Comparison of ENCODE assay signal across 2 cellular contexts in genomic region chr6:119962505-119962904, GRCh38.
TF ChIP-seq lines count a peak whose summit lies in the region.

No MANE protein-coding gene starts in this region.

TF ChIP-seq in IMR-90, 13 proteins besides CTCF, POLR2A, EP300 and RAD21:
- TF ChIP-seq CEBPB (IDR thresholded peaks at IDR 0.05; ENCODE audit: low read depth, low read length) (peak; percentile 78), FOS (IDR thresholded peaks at IDR 0.05; ENCODE audit: low read depth, low read length) (no peak), SMC3 (IDR thresholded peaks at IDR 0.05; ENCODE audit: low read depth, low read length) (no peak), RFX5 (IDR thresholded peaks at IDR 0.05; ENCODE audit: low read depth, low read length) (no peak), USF2 (IDR thresholded peaks at IDR 0.05; ENCODE audit: low read depth, low read length) (no peak), ELK1 (IDR thresholded peaks at IDR 0.05; ENCODE audit: borderline replicate concordance, low read depth, low read length) (no peak), MAFK (IDR thresholded peaks at IDR 0.05; ENCODE audit: low read depth, low read length) (no peak), NFE2L2 (IDR thresholded peaks at IDR 0.05; ENCODE audit: low read depth, low read length) (no peak), CHD1 (IDR thresholded peaks at IDR 0.05; ENCODE audit: low read depth, low read length) (no peak)

TF ChIP-seq in H1, 55 proteins besides CTCF, POLR2A, EP300 and RAD21:
- TF ChIP-seq CEBPB (IDR thresholded peaks at IDR 0.05; ENCODE audit: low read depth, low read length) (0 out of 2 replicates have a peak, but pooled peaks have one; percentile 49), POLR2AphosphoS5 (IDR thresholded peaks at IDR 0.05; ENCODE audit: low read depth, low read length) (no peak)
TF ChIP-seq in H1: peak in this region for 1.
